Comparison of ENCODE assay signal across 18 cellular contexts in the genomic region with DNA sequence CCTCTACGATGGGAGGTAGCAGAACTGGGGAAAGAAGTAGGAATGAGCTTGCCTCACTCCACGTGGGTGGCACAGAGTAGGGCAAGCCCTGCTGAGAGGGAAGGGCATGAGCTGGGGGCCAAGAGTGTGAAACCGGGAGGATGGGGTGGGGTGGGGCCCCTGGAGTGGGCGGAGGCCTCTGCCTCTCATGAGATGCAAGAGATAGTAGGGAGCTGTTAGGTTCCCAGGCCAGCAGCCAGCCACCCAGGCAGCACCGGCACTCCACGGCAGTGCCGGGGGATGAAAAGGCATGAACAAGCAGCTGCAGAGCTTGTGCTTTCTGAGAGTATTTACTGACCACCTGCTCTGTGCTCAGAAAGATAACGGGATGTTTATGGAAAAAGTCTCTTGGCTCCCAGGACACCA. TPM values are rescaled to one million over a fixed set of nuclear protein-coding genes. Genes with fewer than 3 reads are reported as not detected.
DNase-seq lines count a peak whose midpoint lies in the region; ATAC-seq lines count a peak whose summit lies in the region.
"Had no signal": no experiment of that assay in that cellular context is flagged by ENCODE, and none has a peak within 500 bp of the region (broad histone marks: within the 10 kb centered on the region; RNA-seq: fewer than 3 reads in every experiment).

No MANE protein-coding gene starts in this region.

- ATAC-seq in Right ventricle myocardium superior (ENCODE audit: poor library complexity) (no peak), HG02763 (IDR thresholded peaks at IDR 0.05; ENCODE audit: unreplicated experiment) (no peak), GM18502 (IDR thresholded peaks at IDR 0.05; ENCODE audit: poor library complexity, unreplicated experiment) (no peak)

- DNase-seq in cardiac septum (ENCODE audit: low spot score) (peak; percentile 51), Right ventricle myocardium superior (no peak), SK-N-DZ (ENCODE audit: low spot score) (peak; percentile 17), islet precursor cell (peak; percentile 43), NCI-H1105 treated with DMSO at 0.1 percent for 48 hours (lab: John Stamatoyannopoulos, UW) (no peak), NCI-H2227 (lab: John Stamatoyannopoulos, UW; ENCODE audit: unreplicated experiment) (no peak)
- DNase-seq: ACHN; CD4-positive, alpha-beta memory T cell; H7; NCI-H146; NCI-H2081 treated with DMSO at 0.1 percent for 48 hours; NCI-H226; NCI-H748 treated with DMSO at 0.1 percent for 48 hours; Peyer's patch; SHP77 had no signal

- intact Hi-C loops in cardiac septum (cut with DNase I): no loop called here
- intact Hi-C loops in Right ventricle myocardium superior (cut with DNase I): no loop called here

RNA-seq across cellular contexts. Expression of a gene that starts 24.4 kb away (rescaled TPM):
- total RNA-seq in cardiac septum (0.08 TPM), Right ventricle myocardium superior (not detected)
- not detected in 2 replicates for polyA plus RNA-seq in SK-N-DZ (2014; cell fraction: cytosol; rRNA removed)
- polyA plus RNA-seq in SK-N-DZ (2014; cell fraction: nucleus; rRNA removed): not detected in 2 replicates
- total RNA-seq: CD4-positive, alpha-beta memory T cell; H7; LHCN-M2 had no signal
- polyA plus RNA-seq: CD4-positive, alpha-beta memory T cell had no signal

RNA-seq across cellular contexts. Expression of a gene that starts 49.1 kb away (rescaled TPM):
- total RNA-seq in cardiac septum (not detected), Right ventricle myocardium superior (not detected)
- not detected in 2 replicates for polyA plus RNA-seq in SK-N-DZ (2014; cell fraction: cytosol; rRNA removed)
- polyA plus RNA-seq in SK-N-DZ (2014; cell fraction: nucleus; rRNA removed): not detected in 2 replicates
- total RNA-seq: CD4-positive, alpha-beta memory T cell; LHCN-M2; Peyer's patch had no signal
- polyA plus RNA-seq: CD4-positive, alpha-beta memory T cell had no signal

Comparison
In these comparisons a context has a peak if more than half of its experiments do, and no peak if none do; other contexts are left out.
1. DNase-seq: peak in cardiac septum (single experiment), SK-N-DZ (single experiment) and islet precursor cell (single experiment); none in Right ventricle myocardium superior (single experiment), NCI-H1105 treated with DMSO at 0.1 percent for 48 hours (single experiment) and NCI-H2227 (single experiment).